ENCODE assay signal across 10 cellular contexts in the genomic region with DNA sequence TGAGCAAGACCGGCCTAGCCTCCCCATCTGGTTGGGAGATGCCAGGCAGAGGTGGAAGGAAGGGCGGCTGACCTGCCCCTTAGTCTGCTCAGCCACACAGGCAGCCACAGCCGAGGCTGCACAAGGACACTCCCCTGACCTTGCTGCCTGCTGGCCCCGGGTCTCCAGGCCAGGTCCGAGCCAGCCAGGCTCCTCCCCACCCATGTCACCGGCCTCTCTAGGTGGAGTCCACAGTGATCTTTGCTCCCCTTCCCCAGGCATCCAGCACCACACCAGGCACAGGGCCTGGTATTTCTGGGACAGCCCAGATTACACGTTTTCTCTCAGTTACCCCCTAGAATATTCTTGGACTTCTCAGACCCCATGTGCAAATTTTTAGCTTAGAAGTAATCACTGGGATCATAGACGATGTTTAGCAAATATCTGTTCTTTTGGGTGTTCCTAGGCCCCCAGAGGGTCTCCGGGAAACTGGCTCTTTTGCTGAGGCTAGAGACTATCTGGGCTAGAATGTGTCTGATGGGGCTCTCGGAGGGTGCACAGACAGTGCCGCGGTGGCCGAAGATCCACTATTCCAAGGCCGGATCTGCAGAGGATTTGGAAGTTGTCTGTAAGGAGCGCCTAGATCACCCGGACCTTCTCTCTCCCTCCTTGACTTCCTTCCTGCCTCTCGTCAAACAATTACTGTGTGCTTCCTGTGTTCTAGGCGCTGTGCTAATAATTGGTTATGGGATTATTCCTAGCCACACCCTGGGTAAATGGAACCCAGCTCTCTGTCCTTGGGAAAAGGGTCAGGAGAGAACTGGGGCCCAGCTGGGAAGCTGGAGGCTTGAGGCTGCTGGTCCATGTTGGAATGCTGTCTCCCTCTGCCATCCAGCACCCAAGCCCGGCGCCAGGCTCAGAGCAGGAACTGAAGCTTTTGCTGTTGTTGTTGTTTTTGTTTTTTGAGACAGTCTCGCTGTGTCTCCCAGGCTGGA. TPM values are rescaled to one million over a fixed set of nuclear protein-coding genes. Genes with fewer than 3 reads are reported as not detected.
DNase-seq lines count a peak whose midpoint lies in the region; ATAC-seq and TF ChIP-seq lines count a peak whose summit lies in the region.
"Had no signal": no experiment of that assay in that cellular context is flagged by ENCODE, and none has a peak within 500 bp of the region (broad histone marks: within the 10 kb centered on the region; RNA-seq: fewer than 3 reads in every experiment).

No MANE protein-coding gene starts in this region.

- no peak for TF ChIP-seq CTCF in brain (conservative IDR thresholded peaks at IDR 0.05)

- H3K36me3 Mint-ChIP-seq in stimulated activated naive CD8-positive, alpha-beta T cell treated with anti-CD3 and anti-CD28 coated beads, Interleukin-15, Interleukin-2, amounts not matched to agents 100 ng/mL and 50 ng/mL, for 24 hours (ENCODE audit: low read depth): peaks cover 39% of the 10 kb centered on the region
- peaks cover 15% of the 10 kb centered on the region for H3K36me3 Mint-ChIP-seq in brain
- peaks cover 0 to 16% of the 10 kb centered on the region in 2 donors for H3K36me3 Mint-ChIP-seq in naive B cell

- H3K27me3 Mint-ChIP-seq in stimulated activated naive CD8-positive, alpha-beta T cell treated with anti-CD3 and anti-CD28 coated beads, Interleukin-15, Interleukin-2, amounts not matched to agents 100 ng/mL and 50 ng/mL, for 24 hours: no peaks in the 10 kb centered on the region
- H3K27me3 Mint-ChIP-seq in brain (no peaks in the 10 kb centered on the region), naive B cell (no peaks in the 10 kb centered on the region)

- H3K9me3 Mint-ChIP-seq in stimulated activated naive CD8-positive, alpha-beta T cell treated with anti-CD3 and anti-CD28 coated beads, Interleukin-15, Interleukin-2, amounts not matched to agents 100 ng/mL and 50 ng/mL, for 24 hours: no peaks in the 10 kb centered on the region
- H3K9me3 Mint-ChIP-seq in brain (peaks cover 0 to 3% (median 0%) of the 10 kb centered on the region in 5 experiments), naive B cell (peaks cover 0 to 4% (median 0%) of the 10 kb centered on the region in 7 donors)

- peak overlapping the region; percentile 45 for H3K4me3 Mint-ChIP-seq in stimulated activated naive CD8-positive, alpha-beta T cell treated with anti-CD3 and anti-CD28 coated beads, Interleukin-15, Interleukin-2, amounts not matched to agents 100 ng/mL and 50 ng/mL, for 24 hours
- H3K4me3 Mint-ChIP-seq in brain (no peak overlapping the region), naive B cell (peak overlapping the region; percentile 9 to 81 (median 58))

- no peak for ATAC-seq in stimulated activated naive CD8-positive, alpha-beta T cell treated with anti-CD3 and anti-CD28 coated beads, Interleukin-15, Interleukin-2, amounts not matched to agents 100 U/mL and 50 U/mL, for 24 hours
- ATAC-seq in naive B cell (ENCODE audit: low read depth in 2 of 2) (no peak), GM19328 (IDR thresholded peaks at IDR 0.05; ENCODE audit: unreplicated experiment) (no peak)

- H3K27ac Mint-ChIP-seq in stimulated activated naive CD8-positive, alpha-beta T cell treated with anti-CD3 and anti-CD28 coated beads, Interleukin-15, Interleukin-2, amounts not matched to agents 100 ng/mL and 50 ng/mL, for 24 hours: peak overlapping the region; percentile 68
- H3K27ac Mint-ChIP-seq in brain (peak overlapping the region in 4 of 5 experiments; percentile 33 to 77 (median 45)), naive B cell (peak overlapping the region; percentile 42 to 97 (median 89))

- H3K4me1 Mint-ChIP-seq in stimulated activated naive CD8-positive, alpha-beta T cell treated with anti-CD3 and anti-CD28 coated beads, Interleukin-15, Interleukin-2, amounts not matched to agents 100 ng/mL and 50 ng/mL, for 24 hours (ENCODE audit: low read depth): peaks cover 62% of the 10 kb centered on the region
- H3K4me1 Mint-ChIP-seq in brain (peaks cover 26% of the 10 kb centered on the region), naive B cell (peaks cover 31 to 49% (median 39%) of the 10 kb centered on the region in 3 donors)

- DNase-seq in stimulated activated naive CD8-positive, alpha-beta T cell treated with anti-CD3 and anti-CD28 coated beads, Interleukin-15, Interleukin-2, amounts not matched to agents 100 U/mL and 50 U/mL, for 24 hours: no peak
- DNase-seq in naive B cell: no peak
- DNase-seq in globus pallidus (ENCODE audit: low spot score): no peak
- DNase-seq in HPDE6-E6E7 (ENCODE audit: extremely low spot score): no peak
- DNase-seq in hepatic stellate cell (ENCODE audit: low spot score): no peak
- DNase-seq: cortex of kidney, NCI-H1092 treated with DMSO at 0.1 percent for 48 hours had no signal

RNA-seq across cellular contexts. Expression of gene ODC1, which starts 46.9 kb away (rescaled TPM):
- polyA plus RNA-seq in brain (ENCODE audit: insufficient read depth, low read depth, low replicate concordance): 75.0 TPM
- 100 to 1,000 TPM; 142 to 202 (median 165) TPM for polyA plus RNA-seq in naive B cell (ENCODE audit: low read depth in 6 of 6)

Comparison
In these comparisons a context has a peak if more than half of its experiments do, and no peak if none do; other contexts are left out.
1. H3K4me3 Mint-ChIP-seq: peak in stimulated activated naive CD8-positive, alpha-beta T cell treated with anti-CD3 and anti-CD28 coated beads, Interleukin-15, Interleukin-2, amounts not matched to agents 100 ng/mL and 50 ng/mL, for 24 hours (single experiment) and naive B cell (8 of 8); none in brain (0 of 5).
2. Peak in every context shown above with its lines, with median percentiles within 50 percentile points of each other: H3K27ac Mint-ChIP-seq.